ENCODE assay signal across 12 cellular contexts in the genomic region with DNA sequence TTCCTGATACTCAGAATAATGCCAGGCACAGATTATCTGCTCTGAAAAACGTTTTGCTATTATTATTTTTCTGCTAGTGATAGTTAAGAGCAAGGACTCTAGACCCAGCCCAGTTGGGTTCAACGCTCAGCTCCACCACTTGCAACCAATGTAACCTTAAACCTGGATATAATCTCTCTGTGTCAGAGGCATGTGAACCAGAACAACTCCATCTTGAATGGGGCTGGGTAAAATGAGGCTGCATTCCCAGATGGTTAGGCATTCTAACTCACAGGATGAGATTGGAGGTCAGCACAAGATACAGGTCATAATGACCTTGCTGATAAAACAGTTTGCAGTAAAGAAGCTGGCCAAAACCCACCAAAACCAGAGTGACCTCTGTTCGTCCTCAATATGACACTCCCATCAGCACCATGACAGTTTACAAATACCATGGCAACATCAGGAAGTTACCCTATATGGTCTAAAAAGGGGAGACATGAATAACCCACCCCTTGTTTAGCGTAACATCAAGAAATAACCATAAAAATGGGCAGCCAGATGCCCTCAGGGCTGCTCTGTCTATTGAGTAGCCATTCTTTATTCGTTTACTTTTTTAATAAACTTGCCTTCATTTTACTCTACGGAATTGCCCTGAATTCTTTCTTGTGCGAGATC. TPM values are rescaled to one million over a fixed set of nuclear protein-coding genes. Genes with fewer than 3 reads are reported as not detected.
DNase-seq lines count a peak whose midpoint lies in the region; ATAC-seq and TF ChIP-seq lines count a peak whose summit lies in the region.
"Had no signal": no experiment of that assay in that cellular context is flagged by ENCODE, and none has a peak within 500 bp of the region (broad histone marks: within the 10 kb centered on the region; RNA-seq: fewer than 3 reads in every experiment).

No MANE protein-coding gene starts in this region.

- H3K4me3 Mint-ChIP-seq in CD14-positive monocyte = no peak overlapping the region
- peak overlapping the region in 1 of 4 donors; percentile 69 for H3K4me3 Mint-ChIP-seq in IgD-negative memory B cell

- no peaks in the 10 kb centered on the region for H3K36me3 ChIP-seq in adrenal gland (replicated peaks in 1 of 2)
- no peaks in the 10 kb centered on the region for H3K36me3 ChIP-seq in prostate gland

- TF ChIP-seq POLR2A in adrenal gland (IDR thresholded peaks at IDR 0.05) (no peak), prostate gland (IDR thresholded peaks at IDR 0.05) (no peak)

- H3K27ac Mint-ChIP-seq in CD14-positive monocyte = peak overlapping the region; percentile 93 to 98 (median 97)
- peak overlapping the region; percentile 87 to 98 (median 98) for H3K27ac Mint-ChIP-seq in IgD-negative memory B cell

- H3K9me3 Mint-ChIP-seq in CD14-positive monocyte (peaks cover 3 to 25% (median 17%) of the 10 kb centered on the region in 7 donors), IgD-negative memory B cell (peaks cover 0 to 6% (median 3%) of the 10 kb centered on the region in 3 donors)

- 66 to 71% (median 70%) methylated on average over 7 of the region's 7 CpGs for WGBS in adrenal gland, 4 donors
- 53% methylated on average over 7 of the region's 7 CpGs for WGBS in prostate gland

- H3K4me1 Mint-ChIP-seq in CD14-positive monocyte = peaks cover 69% of the 10 kb centered on the region
- peaks cover 32 to 52% (median 50%) of the 10 kb centered on the region in 3 donors for H3K4me1 Mint-ChIP-seq in IgD-negative memory B cell

- H3K4me1 ChIP-seq in adrenal gland (replicated peaks in 1 of 2) (peaks cover 17 to 45% of the 10 kb centered on the region in 2 donors), prostate gland (replicated peaks) (peaks cover 5% of the 10 kb centered on the region)

- DNase-seq in CD14-positive monocyte (ENCODE audit: low spot score) (no peak), adrenal gland (peak in 2 of 7 donors; percentile 11 to 39), prostate gland (ENCODE audit: low spot score) (no peak), NCI-H1417 treated with DMSO at 0.1 percent for 48 hours (lab: John Stamatoyannopoulos, UW) (no peak), AG08396 (ENCODE audit: low spot score) (no peak)
- DNase-seq: IMR-90, mesenchymal stem cell, NCI-H1436, NCI-H524, occipital lobe had no signal

- ATAC-seq in HG02884 (IDR thresholded peaks at IDR 0.05; ENCODE audit: unreplicated experiment) = no peak

- TF ChIP-seq CTCF in CD14-positive monocyte (IDR thresholded peaks at IDR 0.05) (no peak), adrenal gland (IDR thresholded peaks at IDR 0.05) (no peak), prostate gland (IDR thresholded peaks at IDR 0.05) (no peak)

- H3K27ac ChIP-seq in adrenal gland (peak overlapping the region in 4 of 5 donors; percentile 73 to 97 (median 94)), prostate gland (peak overlapping the region; percentile 69 to 73)

- H3K4me3 ChIP-seq in adrenal gland = no peak overlapping the region
- H3K4me3 ChIP-seq in prostate gland = no peak overlapping the region

- intact Hi-C loops in CD14-positive monocyte (cut with micrococcal nuclease) = loop anchor here (5.0 to 10.0 kb wide), 3 partner anchors 38 to 250 kb away; partner anchors contain the start of gene FFAR2 (in 1 of the 2)
- intact Hi-C loops in adrenal gland (cut with DNase I) = no loop called here
- intact Hi-C loops in prostate gland (cut with DNase I) = no loop called here

- H3K9me3 ChIP-seq in adrenal gland (replicated peaks in 1 of 3) (no peaks in the 10 kb centered on the region), prostate gland (no peaks in the 10 kb centered on the region)

- H3K27me3 ChIP-seq in adrenal gland (no peaks in the 10 kb centered on the region), prostate gland (replicated peaks; ENCODE audit: insufficient read depth) (no peaks in the 10 kb centered on the region)

- H3K36me3 Mint-ChIP-seq in CD14-positive monocyte (peaks cover 6 to 14% of the 10 kb centered on the region in 2 donors), IgD-negative memory B cell (no peaks in the 10 kb centered on the region)

- H3K27me3 Mint-ChIP-seq in CD14-positive monocyte (ENCODE audit: low read depth in 3 of 3) (peaks cover 0 to 10% (median 0%) of the 10 kb centered on the region in 3 donors), IgD-negative memory B cell (no peaks in the 10 kb centered on the region)

RNA-seq across cellular contexts. Expression of gene FAM187B, which starts 13.6 kb away (rescaled TPM):
- polyA plus RNA-seq in CD14-positive monocyte = not detected
- not detected for polyA plus RNA-seq in IgD-negative memory B cell
- under 1 TPM in 1 of 8 donors, not detected in 7; 0.18 TPM for total RNA-seq in adrenal gland
- polyA plus RNA-seq in adrenal gland = under 1 TPM in 2 of 3 donors, not detected in 1; 0.13 to 0.48 TPM
- total RNA-seq in prostate gland = 1 to 10 TPM in 1 of 2 donors, not detected in 1; 1.1 TPM
- total RNA-seq: IMR-90, occipital lobe had no signal
- polyA plus RNA-seq: IMR-90 had no signal

RNA-seq across cellular contexts. Expression of gene LSR, which starts 33.9 kb away (rescaled TPM):
- under 1 TPM in 1 of 2 donors, not detected in 1; 0.17 TPM for polyA plus RNA-seq in CD14-positive monocyte
- 49.1 TPM for polyA plus RNA-seq in IgD-negative memory B cell
- 100 to 1,000 TPM in 1 of 8 donors, 10 to 100 TPM in 7; 30.2 to 106 (median 60.1) TPM for total RNA-seq in adrenal gland
- 10 to 100 TPM in 2 of 3 donors, 1 to 10 TPM in 1; 8.2 to 87.8 (median 62.7) TPM for polyA plus RNA-seq in adrenal gland
- 100 to 1,000 TPM; 119 to 202 TPM for total RNA-seq in prostate gland

RNA-seq across cellular contexts. Expression of gene USF2, which starts 53.9 kb away (rescaled TPM):
- polyA plus RNA-seq in CD14-positive monocyte (1 to 10 TPM; 2.7 to 5.0 TPM), IgD-negative memory B cell (11.5 TPM), adrenal gland (100 to 1,000 TPM; 116 to 302 (median 169) TPM)
- total RNA-seq in adrenal gland (100 to 1,000 TPM; 104 to 220 (median 146) TPM), prostate gland (100 to 1,000 TPM; 107 to 151 TPM)

Comparison
In these comparisons a context has a peak if more than half of its experiments do, and no peak if none do; other contexts are left out.
1. RNA of gene LSR, which starts 33.9 kb away (polyA plus RNA-seq): 8.2 to 87.8 TPM in adrenal gland and 49.1 TPM in IgD-negative memory B cell (single experiment); 0.17 TPM in CD14-positive monocyte; every median in the first group is over 4 times any median in the second.
2. intact Hi-C loops: an anchor here in CD14-positive monocyte (5.0 to 10.0 kb wide); none called in adrenal gland and prostate gland.